ENCODE assay signal across 31 cellular contexts in the genomic region with DNA sequence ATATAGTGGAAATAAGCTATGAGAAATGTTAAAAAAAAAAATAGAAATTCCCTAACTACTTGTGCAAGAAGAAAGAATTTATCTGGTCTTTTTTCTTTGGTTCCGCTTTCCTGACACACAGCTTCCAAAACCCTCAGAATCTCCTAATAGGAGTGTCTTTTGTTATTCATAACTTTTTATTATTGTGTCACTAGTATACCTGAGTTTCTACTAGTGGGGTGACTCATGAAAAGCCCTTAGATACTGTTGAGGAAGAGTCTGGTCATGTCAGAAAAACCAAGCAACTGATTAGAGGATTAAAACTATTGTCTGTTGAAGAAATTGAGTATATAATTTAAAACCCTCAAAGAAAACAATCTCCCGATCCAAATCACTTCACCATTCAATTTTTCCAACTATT.
"Had no signal": no experiment of that assay in that cellular context is flagged by ENCODE, and none has a peak within 500 bp of the region (broad histone marks: within the 10 kb centered on the region; RNA-seq: fewer than 3 reads in every experiment).

No MANE protein-coding gene starts in this region.

- ATAC-seq: activated CD4-positive, alpha-beta T cell treated with anti-CD3 and anti-CD28 coated beads for 36 hours; activated CD8-positive, alpha-beta memory T cell treated with anti-CD3 and anti-CD28 coated beads, Interleukin-2, amount 10 ng/mL, durations not matched to agents 7 days and 5 days; activated CD8-positive, alpha-beta T cell treated with anti-CD3 and anti-CD28 coated beads, Interleukin-2, amount 10 ng/mL, durations not matched to agents 7 days and 5 days; activated naive CD8-positive, alpha-beta T cell treated with anti-CD3 and anti-CD28 coated beads, Interleukin-2, amount 50 U/mL, for 24 hours; activated T-helper 17 cell treated with anti-CD3 and anti-CD28 coated beads, Interleukin-2, amount 50 U/mL, for 72 hours; body of pancreas; gastrocnemius medialis; heart right ventricle had no signal

- H3K4me3 Mint-ChIP-seq: activated CD4-positive, alpha-beta memory T cell treated with anti-CD3 and anti-CD28 coated beads for 36 hours; activated CD4-positive, alpha-beta T cell treated with anti-CD3 and anti-CD28 coated beads for 36 hours; activated CD4-positive, alpha-beta T cell treated with anti-CD3 and anti-CD28 coated beads, Interleukin-2, amount 10 ng/mL, durations not matched to agents 24 days and 14 days; activated CD8-positive, alpha-beta memory T cell treated with anti-CD3 and anti-CD28 coated beads, Interleukin-2, amount 10 ng/mL, durations not matched to agents 7 days and 5 days; activated CD8-positive, alpha-beta T cell treated with anti-CD3 and anti-CD28 coated beads, Interleukin-2, amount 10 ng/mL, durations not matched to agents 7 days and 5 days; activated naive CD8-positive, alpha-beta T cell treated with anti-CD3 and anti-CD28 coated beads for 36 hours; activated naive CD8-positive, alpha-beta T cell treated with anti-CD3 and anti-CD28 coated beads, Interleukin-2, amount 50 U/mL, for 24 hours; activated T-helper 17 cell treated with anti-CD3 and anti-CD28 coated beads, Interleukin-2, amount 50 U/mL, for 72 hours; central memory CD8-positive, alpha-beta T cell; dendritic cell treated with granulocyte-macrophage colony-stimulating factor and Interleukin-4, amounts not matched to agents 40 ng/mL and 50 ng/mL, for 4 days; endodermal cell had no signal

- H3K4me1 Mint-ChIP-seq: activated CD4-positive, alpha-beta T cell treated with anti-CD3 and anti-CD28 coated beads for 36 hours; activated CD4-positive, alpha-beta T cell treated with anti-CD3 and anti-CD28 coated beads, Interleukin-2, amount 10 ng/mL, durations not matched to agents 24 days and 14 days; activated CD8-positive, alpha-beta memory T cell treated with anti-CD3 and anti-CD28 coated beads, Interleukin-2, amount 10 ng/mL, durations not matched to agents 7 days and 5 days; activated naive CD8-positive, alpha-beta T cell treated with anti-CD3 and anti-CD28 coated beads for 36 hours; activated naive CD8-positive, alpha-beta T cell treated with anti-CD3 and anti-CD28 coated beads, Interleukin-2, amount 50 U/mL, for 24 hours; activated T-helper 17 cell treated with anti-CD3 and anti-CD28 coated beads, Interleukin-2, amount 50 U/mL, for 72 hours; central memory CD8-positive, alpha-beta T cell; endodermal cell had no signal

- H3K27me3 Mint-ChIP-seq: activated CD4-positive, alpha-beta memory T cell treated with anti-CD3 and anti-CD28 coated beads for 36 hours; activated CD4-positive, alpha-beta T cell treated with anti-CD3 and anti-CD28 coated beads for 36 hours; activated naive CD8-positive, alpha-beta T cell treated with anti-CD3 and anti-CD28 coated beads for 36 hours; activated naive CD8-positive, alpha-beta T cell treated with anti-CD3 and anti-CD28 coated beads, Interleukin-2, amount 50 U/mL, for 24 hours; activated T-helper 17 cell treated with anti-CD3 and anti-CD28 coated beads, Interleukin-2, amount 50 U/mL, for 72 hours had no signal

- DNase-seq: activated CD4-positive, alpha-beta memory T cell treated with anti-CD3 and anti-CD28 coated beads for 36 hours; activated CD4-positive, alpha-beta T cell treated with anti-CD3 and anti-CD28 coated beads for 36 hours; activated CD4-positive, alpha-beta T cell treated with anti-CD3 and anti-CD28 coated beads, Interleukin-2, amount 10 ng/mL, durations not matched to agents 24 days and 14 days; activated CD4-positive, CD25-positive, alpha-beta regulatory T cell; activated CD4-positive, CD25-positive, alpha-beta regulatory T cell treated with anti-CD3 and anti-CD28 coated beads, Interleukin-2, amount 50 U/mL, for 72 hours; activated CD8-positive, alpha-beta memory T cell treated with anti-CD3 and anti-CD28 coated beads, Interleukin-2, amount 10 ng/mL, durations not matched to agents 7 days and 5 days; activated CD8-positive, alpha-beta memory T cell treated with anti-CD3 and anti-CD28 coated beads, Interleukin-2, amount 50 U/mL, for 4 hours; activated CD8-positive, alpha-beta T cell treated with anti-CD3 and anti-CD28 coated beads, Interleukin-2, amount 10 ng/mL, durations not matched to agents 7 days and 5 days; activated effector memory CD4-positive, alpha-beta T cell treated with Interleukin-2 at 50 U/mL for 16 hours; activated gamma-delta T cell treated with Interleukin-2 at 50 U/mL for 16 hours; activated naive CD4-positive, alpha-beta T cell treated with anti-CD3 and anti-CD28 coated beads, Interleukin-2, amount 50 U/mL, for 16 hours; activated naive CD4-positive, alpha-beta T cell treated with Interleukin-2 at 50 U/mL for 16 hours; activated naive CD8-positive, alpha-beta T cell treated with anti-CD3 and anti-CD28 coated beads for 36 hours; activated naive CD8-positive, alpha-beta T cell treated with anti-CD3 and anti-CD28 coated beads, Interleukin-2, amount 50 U/mL, for 24 hours; activated T-cell treated with anti-CD3 and anti-CD28 coated beads, Interleukin-2, amount 50 U/mL, for 1 hour; adrenal gland; amygdala; aorta; body of pancreas; dorsolateral prefrontal cortex; effector memory CD4-positive, alpha-beta T cell; endodermal cell; foreskin fibroblast; gastrocnemius medialis; glutamatergic neuron; heart right ventricle; T-helper 2 cell had no signal

- H3K4me1 ChIP-seq: adrenal gland, body of pancreas, gastrocnemius medialis, heart right ventricle had no signal

- H3K27ac Mint-ChIP-seq: activated CD4-positive, alpha-beta memory T cell treated with anti-CD3 and anti-CD28 coated beads for 36 hours; activated CD4-positive, alpha-beta T cell treated with anti-CD3 and anti-CD28 coated beads for 36 hours; activated CD4-positive, alpha-beta T cell treated with anti-CD3 and anti-CD28 coated beads, Interleukin-2, amount 10 ng/mL, durations not matched to agents 24 days and 14 days; activated CD8-positive, alpha-beta memory T cell treated with anti-CD3 and anti-CD28 coated beads, Interleukin-2, amount 10 ng/mL, durations not matched to agents 7 days and 5 days; activated CD8-positive, alpha-beta T cell treated with anti-CD3 and anti-CD28 coated beads, Interleukin-2, amount 10 ng/mL, durations not matched to agents 7 days and 5 days; activated naive CD8-positive, alpha-beta T cell treated with anti-CD3 and anti-CD28 coated beads for 36 hours; activated naive CD8-positive, alpha-beta T cell treated with anti-CD3 and anti-CD28 coated beads, Interleukin-2, amount 50 U/mL, for 24 hours; activated T-helper 17 cell treated with anti-CD3 and anti-CD28 coated beads, Interleukin-2, amount 50 U/mL, for 72 hours; dendritic cell treated with granulocyte-macrophage colony-stimulating factor and Interleukin-4, amounts not matched to agents 40 ng/mL and 50 ng/mL, for 4 days; endodermal cell had no signal

- H3K36me3 ChIP-seq: adrenal gland, gastrocnemius medialis, heart right ventricle had no signal

- H3K27ac ChIP-seq: adrenal gland, body of pancreas, coronary artery, dorsolateral prefrontal cortex, gastrocnemius medialis, heart right ventricle had no signal

- H3K27me3 ChIP-seq: adrenal gland, body of pancreas, dorsolateral prefrontal cortex, gastrocnemius medialis, heart right ventricle had no signal

- H3K36me3 Mint-ChIP-seq: activated CD4-positive, alpha-beta memory T cell treated with anti-CD3 and anti-CD28 coated beads for 36 hours; activated CD8-positive, alpha-beta memory T cell treated with anti-CD3 and anti-CD28 coated beads, Interleukin-2, amount 10 ng/mL, durations not matched to agents 7 days and 5 days; activated naive CD8-positive, alpha-beta T cell treated with anti-CD3 and anti-CD28 coated beads for 36 hours had no signal

- H3K4me3 ChIP-seq: adrenal gland, body of pancreas, coronary artery, dorsolateral prefrontal cortex, gastrocnemius medialis, heart right ventricle had no signal

- H3K9me3 Mint-ChIP-seq: activated CD4-positive, alpha-beta memory T cell treated with anti-CD3 and anti-CD28 coated beads for 36 hours; activated T-helper 17 cell treated with anti-CD3 and anti-CD28 coated beads, Interleukin-2, amount 50 U/mL, for 72 hours; central memory CD8-positive, alpha-beta T cell; dendritic cell treated with granulocyte-macrophage colony-stimulating factor and Interleukin-4, amounts not matched to agents 40 ng/mL and 50 ng/mL, for 4 days; endodermal cell had no signal

- H3K9me3 ChIP-seq: adrenal gland, body of pancreas, gastrocnemius medialis, heart right ventricle had no signal
